In the genomic region with DNA sequence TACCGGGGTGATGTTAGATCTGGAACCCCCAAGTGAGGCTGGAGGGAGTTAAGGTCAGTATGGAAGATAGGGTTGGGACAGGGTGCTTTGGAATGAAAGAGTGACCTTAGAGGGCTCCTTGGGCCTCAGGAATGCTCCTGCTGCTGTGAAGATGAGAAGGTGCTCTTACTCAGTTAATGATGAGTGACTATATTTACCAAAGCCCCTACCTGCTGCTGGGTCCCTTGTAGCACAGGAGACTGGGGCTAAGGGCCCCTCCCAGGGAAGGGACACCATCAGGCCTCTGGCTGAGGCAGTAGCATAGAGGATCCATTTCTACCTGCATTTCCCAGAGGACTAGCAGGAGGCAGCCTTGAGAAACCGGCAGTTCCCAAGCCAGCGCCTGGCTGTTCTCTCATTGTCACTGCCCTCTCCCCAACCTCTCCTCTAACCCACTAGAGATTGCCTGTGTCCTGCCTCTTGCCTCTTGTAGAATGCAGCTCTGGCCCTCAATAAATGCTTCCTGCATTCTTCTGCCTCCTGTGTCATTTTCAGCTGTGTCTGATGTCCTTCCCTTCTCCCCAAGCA, we compare ENCODE assay signal across 15 cellular contexts. TPM values are rescaled to one million over a fixed set of nuclear protein-coding genes. Genes with fewer than 3 reads are reported as not detected.
DNase-seq lines count a peak whose midpoint lies in the region; ATAC-seq and TF ChIP-seq lines count a peak whose summit lies in the region.
"Had no signal": no experiment of that assay in that cellular context is flagged by ENCODE, and none has a peak within 500 bp of the region (broad histone marks: within the 10 kb centered on the region; RNA-seq: fewer than 3 reads in every experiment).

No MANE protein-coding gene starts in this region.

- H3K4me1 Mint-ChIP-seq in mesothelial cell of epicardium = peaks cover 30% of the 10 kb centered on the region
- H3K4me1 Mint-ChIP-seq in CD4-positive, alpha-beta memory T cell = peaks cover 3 to 12% (median 9%) of the 10 kb centered on the region in 4 donors

- H3K4me1 ChIP-seq in Peyer's patch (peaks cover 0 to 6% (median 6%) of the 10 kb centered on the region in 4 donors), stomach (peaks cover 10 to 45% (median 30%) of the 10 kb centered on the region in 4 donors)
- H3K4me1 ChIP-seq in CD4-positive, alpha-beta memory T cell (ENCODE audit: insufficient read depth, low read length) = peaks cover 12% of the 10 kb centered on the region

- no peak for TF ChIP-seq POLR2A in Peyer's patch (IDR thresholded peaks at IDR 0.05)
- TF ChIP-seq POLR2A in stomach (IDR thresholded peaks at IDR 0.05) = no peak

- WGBS in stomach, 5 donors = 41 to 64% (median 49%) methylated on average over 3 of the region's 3 CpGs

- intact Hi-C loops in stomach (cut with DNase I; ENCODE audit: low total_unique reads) = loop anchor here (5.0 kb wide), 1 partner anchor 101 kb away; no protein-coding TSS in a partner anchor
- intact Hi-C loops in CD4-positive, alpha-beta memory T cell (cut with micrococcal nuclease) = loop anchor here (5.0 kb wide), 1 partner anchor 119 kb away; a partner anchor contains a TSS

- H3K4me3 Mint-ChIP-seq in mesothelial cell of epicardium = no peak overlapping the region
- peak overlapping the region in 3 of 8 donors; percentile 25 to 60 (median 39) for H3K4me3 Mint-ChIP-seq in CD4-positive, alpha-beta memory T cell
- H3K4me3 Mint-ChIP-seq: activated T-helper 1 cell treated with anti-CD3 and anti-CD28 coated beads, Interleukin-12 subunit alpha, Interleukin-12 subunit beta, Interleukin-2, Interleukin-4 antibody, amounts not matched to agents 30 ng/mL and 10 ng/mL and 1 ng/mL, durations not matched to agents 14 hours and 24 hours and 36 hours had no signal

- no peak for TF ChIP-seq EP300 in stomach (IDR thresholded peaks at IDR 0.05)

- H3K27ac ChIP-seq in Peyer's patch (peak overlapping the region in 1 of 4 donors; percentile 30), stomach (peak overlapping the region in 3 of 5 donors; percentile 26 to 81 (median 72))
- H3K27ac ChIP-seq in CD4-positive, alpha-beta memory T cell (ENCODE audit: low read depth, low read length) = no peak overlapping the region
- H3K27ac ChIP-seq: PC-9, SK-N-MC had no signal

- H3K36me3 Mint-ChIP-seq in mesothelial cell of epicardium = no peaks in the 10 kb centered on the region
- H3K36me3 Mint-ChIP-seq in CD4-positive, alpha-beta memory T cell = no peaks in the 10 kb centered on the region

- H3K9me3 Mint-ChIP-seq in mesothelial cell of epicardium = no peaks in the 10 kb centered on the region
- peaks cover 0 to 2% (median 0%) of the 10 kb centered on the region in 8 donors for H3K9me3 Mint-ChIP-seq in CD4-positive, alpha-beta memory T cell
- H3K9me3 Mint-ChIP-seq: activated T-helper 1 cell treated with anti-CD3 and anti-CD28 coated beads, Interleukin-12 subunit alpha, Interleukin-12 subunit beta, Interleukin-2, Interleukin-4 antibody, amounts not matched to agents 30 ng/mL and 10 ng/mL and 1 ng/mL, durations not matched to agents 14 hours and 24 hours and 36 hours had no signal

- peak in 2 of 3 donors; percentile 41 to 42 for DNase-seq in Peyer's patch
- peak; percentile 31 for DNase-seq in dermis blood vessel endothelial cell
- no peak for DNase-seq in mesothelial cell of epicardium (ENCODE audit: low spot score in 2 of 2, unreplicated experiment in 2 of 2)
- no peak for DNase-seq in stomach
- no peak for DNase-seq in NCI-H226
- no peak for DNase-seq in CD4-positive, alpha-beta memory T cell
- DNase-seq: NCI-H2171; NCI-H774; PC-9; stimulated activated CD4-positive, alpha-beta T cell treated with anti-CD3 and anti-CD28 coated beads, Interleukin-4, amount 100 ng/mL, for 1 hour; T-helper 9 cell had no signal

- ATAC-seq in HG02763 (IDR thresholded peaks at IDR 0.05; ENCODE audit: unreplicated experiment) (no peak), GM18519 (IDR thresholded peaks at IDR 0.05; ENCODE audit: low FRiP score, unreplicated experiment) (no peak)

- peak overlapping the region; percentile 14 for H3K27ac Mint-ChIP-seq in mesothelial cell of epicardium
- H3K27ac Mint-ChIP-seq in CD4-positive, alpha-beta memory T cell = peak overlapping the region in 2 of 7 donors; percentile 66 to 91
- H3K27ac Mint-ChIP-seq: activated T-helper 1 cell treated with anti-CD3 and anti-CD28 coated beads, Interleukin-12 subunit alpha, Interleukin-12 subunit beta, Interleukin-2, Interleukin-4 antibody, amounts not matched to agents 30 ng/mL and 10 ng/mL and 1 ng/mL, durations not matched to agents 14 hours and 24 hours and 36 hours had no signal

- H3K9me3 ChIP-seq in Peyer's patch (no peaks in the 10 kb centered on the region), stomach (no peaks in the 10 kb centered on the region)
- H3K9me3 ChIP-seq in CD4-positive, alpha-beta memory T cell (ENCODE audit: control insufficient read depth in 1 of 2, low read length in 2 of 2) = no peaks in the 10 kb centered on the region

- TF ChIP-seq CTCF in Peyer's patch (IDR thresholded peaks at IDR 0.05) (no peak), mesothelial cell of epicardium (IDR thresholded peaks at IDR 0.05; ENCODE audit: unreplicated experiment) (no peak), stomach (IDR thresholded peaks at IDR 0.05) (no peak)

- POLR2A ChIA-PET in CD4-positive, alpha-beta memory T cell (lab: Charles Lee; ENCODE audit: partially characterized antibody) = no interaction called here

- H3K27me3 Mint-ChIP-seq in mesothelial cell of epicardium (ENCODE audit: low read depth) = peaks cover 2% of the 10 kb centered on the region
- H3K27me3 Mint-ChIP-seq in CD4-positive, alpha-beta memory T cell = peaks cover 0 to 2% of the 10 kb centered on the region in 2 donors

- H3K4me3 ChIP-seq in Peyer's patch (no peak overlapping the region), stomach (no peak overlapping the region)
- H3K4me3 ChIP-seq in CD4-positive, alpha-beta memory T cell (ENCODE audit: low read length in 2 of 2) = no peak overlapping the region
- H3K4me3 ChIP-seq: PC-9, SK-N-MC had no signal

- CTCF ChIA-PET in CD4-positive, alpha-beta memory T cell (lab: Charles Lee; ENCODE audit: partially characterized antibody) = interaction anchor here (1.9 to 2.3 kb wide), 2 partner anchors 41 to 201 kb away, joined by 8 to 11 read pairs; a partner anchor contains a TSS

- H3K36me3 ChIP-seq in Peyer's patch = no peaks in the 10 kb centered on the region
- H3K36me3 ChIP-seq in stomach = no peaks in the 10 kb centered on the region
- H3K36me3 ChIP-seq in CD4-positive, alpha-beta memory T cell (ENCODE audit: insufficient read depth, low read length) = no peaks in the 10 kb centered on the region

- H3K27me3 ChIP-seq in Peyer's patch (no peaks in the 10 kb centered on the region), stomach (no peaks in the 10 kb centered on the region)
- no peaks in the 10 kb centered on the region for H3K27me3 ChIP-seq in CD4-positive, alpha-beta memory T cell (ENCODE audit: insufficient read depth, low read length)

RNA-seq across cellular contexts. Expression of a gene that starts 2.3 kb away (rescaled TPM):
- total RNA-seq in Peyer's patch = under 1 TPM in 1 of 4 donors, not detected in 3; 0.54 TPM
- 0.17 and 0.37 TPM in 2 replicates for total RNA-seq in dermis blood vessel endothelial cell
- total RNA-seq in mesothelial cell of epicardium = 8.5 to 9.4 TPM (median 8.5 TPM) in 3 replicates
- under 1 TPM in 1 of 5 donors, not detected in 4; 0.55 TPM for total RNA-seq in stomach
- polyA plus RNA-seq in stomach = 1 to 10 TPM in 1 of 3 donors, under 1 TPM in 2; 0.23 to 1.8 (median 0.50) TPM
- total RNA-seq in CD4-positive, alpha-beta memory T cell = not detected
- polyA plus RNA-seq in CD4-positive, alpha-beta memory T cell = not detected
- total RNA-seq: PC-9 had no signal

RNA-seq across cellular contexts. Expression of a gene that starts 18.3 kb away (rescaled TPM):
- total RNA-seq in Peyer's patch (10 to 100 TPM; 28.1 to 93.3 (median 75.8) TPM), dermis blood vessel endothelial cell (14.6 and 19.1 TPM in 2 replicates), mesothelial cell of epicardium (84.4 to 86.6 TPM (median 85.3 TPM) in 3 replicates), stomach (10 to 100 TPM in 3 of 5 donors, 1 to 10 TPM in 2; 3.7 to 52.7 (median 20.1) TPM)
- 10 to 100 TPM; 12.6 to 42.3 (median 23.2) TPM for polyA plus RNA-seq in stomach
- under 1 TPM in 1 of 2 experiments, not detected in 1; 0.06 TPM for total RNA-seq in CD4-positive, alpha-beta memory T cell
- polyA plus RNA-seq in CD4-positive, alpha-beta memory T cell = not detected
- total RNA-seq: activated T-helper 1 cell treated with anti-CD3 and anti-CD28 coated beads, Interleukin-12 subunit alpha, Interleukin-12 subunit beta, Interleukin-2, Interleukin-4 antibody, amounts not matched to agents 30 ng/mL and 10 ng/mL and 1 ng/mL, durations not matched to agents 14 hours and 24 hours and 36 hours had no signal

RNA-seq across cellular contexts. Expression of a gene that starts 42.1 kb away (rescaled TPM):
- 10 to 100 TPM; 35.1 to 53.6 (median 44.0) TPM for total RNA-seq in Peyer's patch
- total RNA-seq in dermis blood vessel endothelial cell = 31.3 and 35.9 TPM in 2 replicates
- total RNA-seq in mesothelial cell of epicardium = 64.3 to 66.8 TPM (median 66.7 TPM) in 3 replicates
- total RNA-seq in stomach = 100 to 1,000 TPM in 1 of 5 donors, 10 to 100 TPM in 4; 22.8 to 116 (median 27.9) TPM
- polyA plus RNA-seq in stomach = 10 to 100 TPM; 18.9 to 28.0 (median 23.9) TPM
- total RNA-seq in CD4-positive, alpha-beta memory T cell = 10 to 100 TPM; 91.0 to 91.2 TPM
- polyA plus RNA-seq in CD4-positive, alpha-beta memory T cell = 10 to 100 TPM; 52.4 to 69.4 TPM

Comparison
In these comparisons a context has a peak if more than half of its experiments do, and no peak if none do; other contexts are left out.
1. DNase-seq: peak in Peyer's patch (2 of 3) and dermis blood vessel endothelial cell (single experiment); none in mesothelial cell of epicardium (0 of 2), stomach (single experiment), NCI-H226 (single experiment) and CD4-positive, alpha-beta memory T cell (0 of 5).
2. RNA of a gene that starts 18.3 kb away (total RNA-seq): 28.1 to 93.3 TPM in Peyer's patch, 84.4 to 86.6 TPM in mesothelial cell of epicardium, 3.7 to 52.7 TPM in stomach and 14.6 to 19.1 TPM in dermis blood vessel endothelial cell; 0.06 TPM in CD4-positive, alpha-beta memory T cell; every median in the first group is over 4 times any median in the second.